In genomic region chrX:49199906-49200771, GRCh38 we compare ENCODE assay signal across 1 cellular context.
TF ChIP-seq lines count a peak whose summit lies in the region.

Gene SYP, minus strand, starts transcription at chrX:49200193. Its CDS starts 7 bp downstream, at chrX:49200186.

TF ChIP-seq in HepG2, 621 proteins besides CTCF, POLR2A, EP300 and RAD21 (continued from another document and continues in another):
- TF ChIP-seq ZZZ3 (CRISPR knock-in tag; IDR thresholded peaks at IDR 0.05; ENCODE audit: borderline replicate concordance) = peak; percentile 34; the same call in 1 of the 2 replicates
- no peak for TF ChIP-seq CREB1 (IDR thresholded peaks at IDR 0.05)
- no peak for TF ChIP-seq CREB1 (CRISPR knock-in tag; IDR thresholded peaks at IDR 0.05)
- no peak for TF ChIP-seq ATF7 (IDR thresholded peaks at IDR 0.05)
- 0 out of 2 replicates have a peak, but pooled peaks have one; percentile 39 for TF ChIP-seq ATF7 (CRISPR knock-in tag; IDR thresholded peaks at IDR 0.05)
- peak; percentile 63; the same call in 1 of the 2 replicates for TF ChIP-seq HOXA9 (CRISPR knock-in tag; IDR thresholded peaks at IDR 0.05; ENCODE audit: borderline replicate concordance)
- TF ChIP-seq ZNF496 (CRISPR knock-in tag; IDR thresholded peaks at IDR 0.05; ENCODE audit: insufficient replicate concordance) = no peak
- no peak for TF ChIP-seq TBX3 (IDR thresholded peaks at IDR 0.05; ENCODE audit: borderline replicate concordance)
- TF ChIP-seq GMEB1 (CRISPR knock-in tag; IDR thresholded peaks at IDR 0.05; ENCODE audit: borderline replicate concordance) = peak; percentile 67
- TF ChIP-seq ZNF782 (CRISPR knock-in tag; IDR thresholded peaks at IDR 0.05; ENCODE audit: borderline replicate concordance) = no peak
- TF ChIP-seq HNF4G (IDR thresholded peaks at IDR 0.05; ENCODE audit: borderline replicate concordance, low read depth, low read length) = 0 out of 2 replicates have a peak, but pooled peaks have one; percentile 3
- peak; percentile 28; the same call in 1 of the 2 replicates for TF ChIP-seq HNF4G (CRISPR knock-in tag; IDR thresholded peaks at IDR 0.05; ENCODE audit: borderline replicate concordance, low read depth)
- TF ChIP-seq PHF8 (CRISPR knock-in tag; IDR thresholded peaks at IDR 0.05) = peak; percentile 55
- TF ChIP-seq GABPB1 (CRISPR knock-in tag; IDR thresholded peaks at IDR 0.05) = peak; percentile 71
- TF ChIP-seq ZNF557 (CRISPR knock-in tag; IDR thresholded peaks at IDR 0.05) = no peak
- no peak for TF ChIP-seq AHDC1 (CRISPR knock-in tag; IDR thresholded peaks at IDR 0.05; ENCODE audit: borderline replicate concordance)
- no peak for TF ChIP-seq ZSCAN22 (CRISPR knock-in tag; IDR thresholded peaks at IDR 0.05)
- no peak for TF ChIP-seq RNF219 (CRISPR knock-in tag; IDR thresholded peaks at IDR 0.05)
- TF ChIP-seq ZBTB20 (CRISPR knock-in tag; IDR thresholded peaks at IDR 0.05; ENCODE audit: borderline replicate concordance, low read depth) = 0 out of 2 replicates have a peak, but pooled peaks have one; percentile 48
- peak; percentile 91; the same call in 1 of the 2 replicates for TF ChIP-seq ZNF607 (CRISPR knock-in tag; IDR thresholded peaks at IDR 0.05; ENCODE audit: borderline replicate concordance)
- no peak for TF ChIP-seq DPF2 (CRISPR knock-in tag; IDR thresholded peaks at IDR 0.05; ENCODE audit: borderline replicate concordance, low read depth)
- TF ChIP-seq ZNF879 (CRISPR knock-in tag; IDR thresholded peaks at IDR 0.05) = 0 out of 2 replicates have a peak, but pooled peaks have one; percentile 44
- peak; percentile 68; the same call in 1 of the 2 replicates for TF ChIP-seq ZNF510 (CRISPR knock-in tag; IDR thresholded peaks at IDR 0.05; ENCODE audit: low read depth)
- TF ChIP-seq RBAK (CRISPR knock-in tag; IDR thresholded peaks at IDR 0.05) = no peak
- TF ChIP-seq BCL6 (CRISPR knock-in tag; IDR thresholded peaks at IDR 0.05) = no peak
- no peak for TF ChIP-seq NAIF1 (CRISPR knock-in tag; IDR thresholded peaks at IDR 0.05; ENCODE audit: borderline replicate concordance)
- TF ChIP-seq GATAD2A (CRISPR knock-in tag; IDR thresholded peaks at IDR 0.05) = no peak; the same call in 1 of the 2 replicates
- TF ChIP-seq ZNF776 (CRISPR knock-in tag; IDR thresholded peaks at IDR 0.05) = peak; percentile 79; the same call in 1 of the 2 replicates
- peak; percentile 77 for TF ChIP-seq FOXO1 (CRISPR knock-in tag; IDR thresholded peaks at IDR 0.05)
- TF ChIP-seq RXRB (CRISPR knock-in tag; IDR thresholded peaks at IDR 0.05; ENCODE audit: borderline replicate concordance) = no peak
- TF ChIP-seq ZNF550 (CRISPR knock-in tag; IDR thresholded peaks at IDR 0.05; ENCODE audit: borderline replicate concordance) = no peak
- peak; percentile 72 for TF ChIP-seq ZFY (CRISPR knock-in tag; IDR thresholded peaks at IDR 0.05)
- no peak; the same call in 1 of the 2 replicates for TF ChIP-seq DZIP1 (CRISPR knock-in tag; IDR thresholded peaks at IDR 0.05)
- no peak for TF ChIP-seq MNT (IDR thresholded peaks at IDR 0.05)
- TF ChIP-seq HNRNPLL (IDR thresholded peaks at IDR 0.05; ENCODE audit: low read depth, low read length, poor library complexity, severe bottlenecking) = no peak
- 0 out of 2 replicates have a peak, but pooled peaks have one; percentile 33 for TF ChIP-seq TEF (CRISPR knock-in tag; IDR thresholded peaks at IDR 0.05)
- peak; percentile 63 for TF ChIP-seq PATZ1 (CRISPR knock-in tag; IDR thresholded peaks at IDR 0.05)
- no peak for TF ChIP-seq ZMYM2 (CRISPR knock-in tag; IDR thresholded peaks at IDR 0.05)
- TF ChIP-seq ZBTB44 (CRISPR knock-in tag; IDR thresholded peaks at IDR 0.05) = peak; percentile 92
- TF ChIP-seq ZNF367 (CRISPR knock-in tag; IDR thresholded peaks at IDR 0.05; ENCODE audit: borderline replicate concordance) = no peak; the same call in 1 of the 2 replicates
- TF ChIP-seq MEIS1 (CRISPR knock-in tag; IDR thresholded peaks at IDR 0.05; ENCODE audit: borderline replicate concordance) = peak; percentile 39; the same call in 1 of the 2 replicates
- no peak for TF ChIP-seq ZMYM3 (CRISPR knock-in tag; IDR thresholded peaks at IDR 0.05)
